ENCODE assay signal across 8 cellular contexts in genomic region chr16:275041-275621, GRCh38. TPM values are rescaled to one million over a fixed set of nuclear protein-coding genes. Genes with fewer than 3 reads are reported as not detected.
A peak's percentile ranks its signal among the peaks of the same experiment; 100 is the strongest.
DNase-seq lines count a peak whose midpoint lies in the region; ATAC-seq and TF ChIP-seq lines count a peak whose summit lies in the region.

No MANE protein-coding gene starts in this region.

- H3K4me3 ChIP-seq in WERI-Rb-1 (ENCODE audit: low read depth, low read length) (peak overlapping the region; percentile 48), prostate gland (peak overlapping the region; percentile 29 to 42)

- peak; percentile 13 for ATAC-seq in foreskin keratinocyte

- intact Hi-C loops in prostate gland (cut with DNase I): no loop called here

- no peaks in the 10 kb centered on the region for H3K27me3 ChIP-seq in WERI-Rb-1 (ENCODE audit: insufficient read depth, low read depth, severe bottlenecking)
- peaks cover 57% of the 10 kb centered on the region for H3K27me3 ChIP-seq in foreskin keratinocyte
- H3K27me3 ChIP-seq in prostate gland (replicated peaks; ENCODE audit: insufficient read depth): no peaks in the 10 kb centered on the region

- H3K27ac ChIP-seq in WERI-Rb-1: no peak overlapping the region
- H3K27ac ChIP-seq in foreskin keratinocyte: no peak overlapping the region
- H3K27ac ChIP-seq in prostate gland: no peak overlapping the region

- no peaks in the 10 kb centered on the region for H3K36me3 ChIP-seq in WERI-Rb-1
- no peaks in the 10 kb centered on the region for H3K36me3 ChIP-seq in prostate gland

- DNase-seq in GM10266 (ENCODE audit: extremely low spot score) (peak; percentile 57), WERI-Rb-1 (no peak), foreskin keratinocyte (no peak), prostate gland (ENCODE audit: low spot score) (no peak), NCI-H1694 treated with DMSO at 0.1 percent for 48 hours (lab: John Stamatoyannopoulos, UW) (no peak), NCI-H1694 (lab: John Stamatoyannopoulos, UW) (no peak), occipital lobe (lab: John Stamatoyannopoulos, UW) (no peak), NCI-H1092 (lab: John Stamatoyannopoulos, UW) (no peak)

- under 1% methylated on average over 35 of the region's 54 CpGs for WGBS in prostate gland

- TF ChIP-seq CTCF in GM10266 (IDR thresholded peaks at IDR 0.05; ENCODE audit: control insufficient read depth, insufficient read depth, low read depth, missing control alignments) (no peak), WERI-Rb-1 (IDR thresholded peaks at IDR 0.05; ENCODE audit: low read depth, low read length) (no peak), foreskin keratinocyte (conservative IDR thresholded peaks at IDR 0.05) (no peak), prostate gland (IDR thresholded peaks at IDR 0.05) (no peak)

- H3K9me3 ChIP-seq in WERI-Rb-1 (ENCODE audit: severe bottlenecking) (no peaks in the 10 kb centered on the region), prostate gland (no peaks in the 10 kb centered on the region)

- no peak for TF ChIP-seq POLR2A in prostate gland (IDR thresholded peaks at IDR 0.05)

- no peaks in the 10 kb centered on the region for H3K4me1 ChIP-seq in foreskin keratinocyte
- peaks cover 4% of the 10 kb centered on the region for H3K4me1 ChIP-seq in prostate gland (replicated peaks)

RNA-seq across cellular contexts. Expression of gene RGS11, which starts 0.6 kb away (rescaled TPM):
- total RNA-seq in foreskin keratinocyte (not detected in 2 replicates), prostate gland (1 to 10 TPM; 2.3 to 5.9 TPM), occipital lobe (2.8 TPM)
- polyA plus RNA-seq in foreskin keratinocyte: 0.04 TPM in 1 of 2 replicates, not detected in the other

RNA-seq across cellular contexts. Expression of gene ARHGDIG, which starts 5.3 kb away (rescaled TPM):
- total RNA-seq in foreskin keratinocyte (not detected in 2 replicates), prostate gland (1 to 10 TPM in 1 of 2 donors, under 1 TPM in 1; 0.41 to 7.0 TPM), occipital lobe (35.9 TPM)
- polyA plus RNA-seq in foreskin keratinocyte: not detected in 2 replicates

RNA-seq across cellular contexts. Expression of gene PDIA2, which starts 7.8 kb away (rescaled TPM):
- total RNA-seq in foreskin keratinocyte (0.25 and 0.48 TPM in 2 replicates), prostate gland (1 to 10 TPM in 1 of 2 donors, not detected in 1; 2.1 TPM), occipital lobe (6.4 TPM)
- 0.16 and 0.51 TPM in 2 replicates for polyA plus RNA-seq in foreskin keratinocyte

RNA-seq across cellular contexts. Expression of gene FAM234A, which starts 40.5 kb away (rescaled TPM):
- 27.0 and 32.4 TPM in 2 replicates for total RNA-seq in foreskin keratinocyte
- 24.2 and 29.7 TPM in 2 replicates for polyA plus RNA-seq in foreskin keratinocyte
- 100 to 1,000 TPM in 1 of 2 donors, 10 to 100 TPM in 1; 83.8 to 114 TPM for total RNA-seq in prostate gland
- 20.7 TPM for total RNA-seq in occipital lobe

RNA-seq across cellular contexts. Expression of gene LUC7L, which starts 45.9 kb away (rescaled TPM):
- total RNA-seq in foreskin keratinocyte (37.8 and 47.6 TPM in 2 replicates), prostate gland (100 to 1,000 TPM in 1 of 2 donors, 10 to 100 TPM in 1; 55.1 to 108 TPM), occipital lobe (76.4 TPM)
- polyA plus RNA-seq in foreskin keratinocyte: 38.6 and 46.5 TPM in 2 replicates
